11 cellular contexts compared by ENCODE assay signal in genomic region chr11:128467041-128467440, GRCh38.
DNase-seq lines count a peak whose midpoint lies in the region; ATAC-seq lines count a peak whose summit lies in the region.
"Had no signal": no experiment of that assay in that cellular context is flagged by ENCODE, and none has a peak within 500 bp of the region (broad histone marks: within the 10 kb centered on the region; RNA-seq: fewer than 3 reads in every experiment).

No MANE protein-coding gene starts in this region.

- peaks cover 85 to 98% (median 94%) of the 10 kb centered on the region in 4 donors for H3K4me1 Mint-ChIP-seq in CD4-positive, alpha-beta memory T cell

- peak overlapping the region in 1 of 2 donors; percentile 15 for H3K4me3 ChIP-seq in CD4-positive, alpha-beta memory T cell (ENCODE audit: low read length in 2 of 2)
- H3K4me3 ChIP-seq in SJCRH30 (no peak overlapping the region), rectal smooth muscle tissue (ENCODE audit: low read length) (no peak overlapping the region)

- peaks cover 0 to 4% (median 0%) of the 10 kb centered on the region in 8 donors for H3K9me3 Mint-ChIP-seq in CD4-positive, alpha-beta memory T cell
- H3K9me3 Mint-ChIP-seq: dendritic cell treated with granulocyte-macrophage colony-stimulating factor and Interleukin-4, amounts not matched to agents 40 ng/mL and 50 ng/mL, for 4 days had no signal

- no peak overlapping the region for H3K9ac ChIP-seq in rectal smooth muscle tissue (ENCODE audit: low read length)

- POLR2A ChIA-PET in CD4-positive, alpha-beta memory T cell (lab: Charles Lee; ENCODE audit: partially characterized antibody), result interaction anchor here (1.1 to 23.5 kb wide), 12 partner anchors 5 to 427 kb away, joined by 3 to 1488 read pairs (median 166); no protein-coding TSS in a partner anchor

- CTCF ChIA-PET in CD4-positive, alpha-beta memory T cell (lab: Charles Lee; ENCODE audit: partially characterized antibody), result interaction anchor here (0.7 to 3.5 kb wide), 13 partner anchors 10 to 178 kb away, joined by 3 to 21 read pairs (median 6); no protein-coding TSS in a partner anchor

- H3K36me3 ChIP-seq in CD4-positive, alpha-beta memory T cell (ENCODE audit: insufficient read depth, low read length), result peaks cover 78% of the 10 kb centered on the region
- H3K36me3 ChIP-seq in SJCRH30, result peaks cover 5% of the 10 kb centered on the region; the same call in 1 of the 2 replicates
- peaks cover 8% of the 10 kb centered on the region for H3K36me3 ChIP-seq in rectal smooth muscle tissue (ENCODE audit: control insufficient read depth, insufficient read depth, low read length)

- no peaks in the 10 kb centered on the region for H3K27me3 Mint-ChIP-seq in CD4-positive, alpha-beta memory T cell
- H3K27me3 Mint-ChIP-seq: dendritic cell treated with granulocyte-macrophage colony-stimulating factor and Interleukin-4, amounts not matched to agents 40 ng/mL and 50 ng/mL, for 4 days had no signal

- intact Hi-C loops in CD4-positive, alpha-beta memory T cell (cut with micrococcal nuclease), result loop anchor here (1.0 to 5.0 kb wide), 2 partner anchors 9 to 45 kb away; no protein-coding TSS in a partner anchor

- H3K9me3 ChIP-seq in CD4-positive, alpha-beta memory T cell (ENCODE audit: control insufficient read depth in 1 of 2, low read length in 2 of 2), result no peaks in the 10 kb centered on the region
- H3K9me3 ChIP-seq in SJCRH30 (replicated peaks), result no peaks in the 10 kb centered on the region

- DNase-seq in CD4-positive, alpha-beta memory T cell, result no peak
- DNase-seq in SJCRH30 (no peak), epithelial cell of prostate (ENCODE audit: low read depth, low spot score) (no peak), COR-L47 (lab: John Stamatoyannopoulos, UW) (no peak), DMS153 treated with DMSO at 0.1 percent for 48 hours (lab: John Stamatoyannopoulos, UW; ENCODE audit: unreplicated experiment) (no peak), NOMO-1 (lab: John Stamatoyannopoulos, UW; ENCODE audit: unreplicated experiment in 2 of 2) (no peak)
- DNase-seq: KBM-7, NCI-H82 had no signal

- no peaks in the 10 kb centered on the region for H3K27me3 ChIP-seq in CD4-positive, alpha-beta memory T cell (ENCODE audit: insufficient read depth, low read length)
- no peaks in the 10 kb centered on the region for H3K27me3 ChIP-seq in SJCRH30
- H3K27me3 ChIP-seq in rectal smooth muscle tissue (ENCODE audit: control insufficient read depth, insufficient read depth, low read length), result no peaks in the 10 kb centered on the region

- peak overlapping the region; percentile 94 for H3K27ac ChIP-seq in CD4-positive, alpha-beta memory T cell (ENCODE audit: low read depth, low read length)
- H3K27ac ChIP-seq in SJCRH30, result peak overlapping the region; percentile 61
- H3K27ac ChIP-seq in epithelial cell of prostate, result peak overlapping the region; percentile 68
- peak overlapping the region; percentile 44 for H3K27ac ChIP-seq in rectal smooth muscle tissue (ENCODE audit: low read depth, low read length)

- H3K4me3 Mint-ChIP-seq in CD4-positive, alpha-beta memory T cell, result peak overlapping the region; percentile 69 to 93 (median 80)
- H3K4me3 Mint-ChIP-seq: dendritic cell treated with granulocyte-macrophage colony-stimulating factor and Interleukin-4, amounts not matched to agents 40 ng/mL and 50 ng/mL, for 4 days had no signal

- peaks cover 97% of the 10 kb centered on the region in 2 donors for H3K36me3 Mint-ChIP-seq in CD4-positive, alpha-beta memory T cell

- H3K4me1 ChIP-seq in CD4-positive, alpha-beta memory T cell (ENCODE audit: insufficient read depth, low read length), result peaks cover 100% of the 10 kb centered on the region
- H3K4me1 ChIP-seq in SJCRH30 (no peaks in the 10 kb centered on the region), rectal smooth muscle tissue (ENCODE audit: control insufficient read depth, insufficient read depth, low read length) (peaks cover 5% of the 10 kb centered on the region)

- no peak for ATAC-seq in GM19397 (IDR thresholded peaks at IDR 0.05; ENCODE audit: unreplicated experiment)

- peak overlapping the region; percentile 98 to 99 (median 99) for H3K27ac Mint-ChIP-seq in CD4-positive, alpha-beta memory T cell
- H3K27ac Mint-ChIP-seq: dendritic cell treated with granulocyte-macrophage colony-stimulating factor and Interleukin-4, amounts not matched to agents 40 ng/mL and 50 ng/mL, for 4 days had no signal

Comparison
In these comparisons a context has a peak if more than half of its experiments do, and no peak if none do; other contexts are left out.
1. H3K27ac ChIP-seq: peak in every context shown above with its lines; median percentile 94 in CD4-positive, alpha-beta memory T cell; 68 in epithelial cell of prostate; 61 in SJCRH30; 44 in rectal smooth muscle tissue.